ENCODE assay signal across 11 cellular contexts in the genomic region with DNA sequence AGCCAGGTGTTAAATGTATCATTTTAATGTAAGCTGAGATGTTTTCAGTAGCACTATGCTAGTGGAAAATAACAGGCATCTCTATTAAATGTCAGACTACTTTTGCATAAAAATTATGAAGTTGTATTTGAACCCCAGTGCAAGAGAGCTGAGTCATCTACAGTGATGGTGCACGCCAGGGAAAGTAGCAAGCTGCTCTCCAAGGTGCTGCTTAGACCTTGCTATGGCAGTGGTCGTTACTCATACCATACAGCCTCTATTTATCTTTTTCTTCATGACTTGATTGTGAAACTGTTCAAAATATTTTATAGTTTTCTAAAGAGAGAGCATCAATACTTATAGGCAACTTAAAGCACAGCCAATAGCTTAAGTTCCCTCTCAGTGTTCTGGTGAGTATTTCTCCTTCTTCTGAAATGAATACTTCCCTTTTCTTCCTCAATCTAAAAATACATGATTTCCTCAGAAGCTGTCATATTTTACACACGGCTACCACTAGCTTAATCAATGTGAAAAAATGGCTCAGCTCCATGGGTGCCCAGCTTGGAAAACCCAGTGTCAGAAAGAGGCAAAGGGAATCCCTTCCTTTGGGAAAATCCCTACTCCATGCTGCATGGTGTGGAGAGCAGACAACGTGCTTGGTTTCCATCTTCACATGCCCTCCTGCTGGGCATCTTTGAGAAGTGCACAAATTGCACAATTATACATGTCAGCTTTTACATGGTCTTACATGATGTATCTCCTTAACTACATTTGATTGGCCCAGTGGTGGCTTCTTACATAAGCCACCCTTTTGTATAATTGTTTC.
A peak's percentile ranks its signal among the peaks of the same experiment; 100 is the strongest.
DNase-seq lines count a peak whose midpoint lies in the region; ATAC-seq, FAIRE-seq and TF ChIP-seq lines count a peak whose summit lies in the region.
"Had no signal": no experiment of that assay in that cellular context is flagged by ENCODE, and none has a peak within 500 bp of the region (broad histone marks: within the 10 kb centered on the region; RNA-seq: fewer than 3 reads in every experiment).

No MANE protein-coding gene starts in this region.

- no peak overlapping the region for H3K27ac Mint-ChIP-seq in effector memory CD8-positive, alpha-beta T cell

- in situ Hi-C loops in GM23248 (cut with MboI), result no loop called here
- in situ Hi-C loops in KBM-7 (cut with MboI; ENCODE audit: low pct_unique_long_range_greater_than_20kb, low sequenced_read_pairs), result no loop called here

- POLR2A ChIA-PET in endothelial cell of umbilical vein (lab: Charles Lee), result no interaction called here

- H3K9me3 Mint-ChIP-seq in effector memory CD8-positive, alpha-beta T cell, result peaks cover 0 to 4% of the 10 kb centered on the region in 2 donors

- H3K4me3 ChIP-seq in GM23248 (no peak overlapping the region), endothelial cell of umbilical vein (replicated peaks in 1 of 3; ENCODE audit: insufficient read depth in 1 of 3, low read depth in 1 of 3, low read length in 3 of 3) (no peak overlapping the region)
- H3K4me3 ChIP-seq: stomach had no signal

- H3K9ac ChIP-seq in GM23248 (no peak overlapping the region), endothelial cell of umbilical vein (replicated peaks; ENCODE audit: extremely low read depth, insufficient read depth, low read length) (no peak overlapping the region)

- H3K9me3 ChIP-seq in GM23248 (ENCODE audit: low read depth) (no peaks in the 10 kb centered on the region), endothelial cell of umbilical vein (replicated peaks; ENCODE audit: control insufficient read depth, insufficient read depth, low read length) (no peaks in the 10 kb centered on the region)
- H3K9me3 ChIP-seq: stomach had no signal

- H3K9me2 ChIP-seq in GM23248 (ENCODE audit: insufficient read depth), result no peaks in the 10 kb centered on the region

- H3K27me3 ChIP-seq in GM23248 (replicated peaks; ENCODE audit: insufficient read depth), result no peaks in the 10 kb centered on the region
- H3K27me3 ChIP-seq in endothelial cell of umbilical vein (ENCODE audit: control insufficient read depth in 2 of 2, insufficient read depth in 2 of 2, low read length in 2 of 2), result peaks cover 0 to 3% of the 10 kb centered on the region in 2 experiments
- H3K27me3 ChIP-seq: stomach had no signal

- intact Hi-C loops in endothelial cell of umbilical vein (cut with micrococcal nuclease), result no loop called here

- CTCF ChIA-PET in endothelial cell of umbilical vein (lab: Charles Lee), result interaction anchor here (1.2 to 1.7 kb wide), 3 partner anchors 23 to 63 kb away, joined by 3 to 13 read pairs (median 4); no protein-coding TSS in a partner anchor

- H4K20me1 ChIP-seq in GM23248 (ENCODE audit: insufficient read depth) (no peaks in the 10 kb centered on the region), endothelial cell of umbilical vein (replicated peaks; ENCODE audit: control insufficient read depth, extremely low read depth, insufficient read depth, low read length) (no peaks in the 10 kb centered on the region)

- H3K4me2 ChIP-seq in GM23248 (ENCODE audit: unreplicated experiment), result no peak overlapping the region
- H3K4me2 ChIP-seq in endothelial cell of umbilical vein (ENCODE audit: insufficient read depth, low read length), result no peak overlapping the region

- DNase-seq in GM23248 (peak; percentile 24), KBM-7 (peak; percentile 34), endothelial cell of umbilical vein (ENCODE audit: low read depth, low spot score) (no peak), midbrain (lab: John Stamatoyannopoulos, UW) (no peak)
- no peak for DNase-seq in effector CD4-positive, alpha-beta T cell
- no peak for DNase-seq in effector memory CD8-positive, alpha-beta T cell
- DNase-seq: activated CD4-positive, alpha-beta T cell treated with anti-CD3 and anti-CD28 coated beads, Interleukin-2, amount 50 U/mL, for 1 hour; NCI-H748 treated with DMSO at 0.1 percent for 48 hours; stomach had no signal

- H3K79me2 ChIP-seq in GM23248 (ENCODE audit: insufficient read depth) (no peaks in the 10 kb centered on the region), endothelial cell of umbilical vein (ENCODE audit: control insufficient read depth, insufficient read depth, low read length) (no peaks in the 10 kb centered on the region)

- no peak overlapping the region for H3K4me3 Mint-ChIP-seq in effector memory CD8-positive, alpha-beta T cell

- H3K27me3 Mint-ChIP-seq in effector memory CD8-positive, alpha-beta T cell, result peaks cover 9 to 29% of the 10 kb centered on the region in 2 donors

- no peak for TF ChIP-seq POLR2A in endothelial cell of umbilical vein (IDR thresholded peaks at IDR 0.05; ENCODE audit: low read depth, low read length)

- no peaks in the 10 kb centered on the region for H3K4me1 Mint-ChIP-seq in effector memory CD8-positive, alpha-beta T cell (ENCODE audit: low read depth in 2 of 2)

- BruUV-seq in endothelial cell of umbilical vein (replicated peaks; lab: Mats Ljungman, UMichigan), result no TSS peak

- no peaks in the 10 kb centered on the region for H3F3A ChIP-seq in GM23248 (ENCODE audit: insufficient read depth)

- no peak overlapping the region for H3K27ac ChIP-seq in GM23248
- no peak overlapping the region for H3K27ac ChIP-seq in endothelial cell of umbilical vein (ENCODE audit: insufficient read depth, low read depth, low read length)
- H3K27ac ChIP-seq: stomach had no signal

- H2AFZ ChIP-seq in GM23248 (no peak overlapping the region), endothelial cell of umbilical vein (ENCODE audit: low read depth, low read length) (no peak overlapping the region)

- H3K9me1 ChIP-seq in endothelial cell of umbilical vein (replicated peaks; ENCODE audit: control insufficient read depth, extremely low read depth, insufficient read depth, low read length), result no peaks in the 10 kb centered on the region

- no peaks in the 10 kb centered on the region for H3K36me3 Mint-ChIP-seq in effector memory CD8-positive, alpha-beta T cell (ENCODE audit: insufficient read depth)

- ATAC-seq in GM18873 (IDR thresholded peaks at IDR 0.05; ENCODE audit: low FRiP score, unreplicated experiment) (peak; percentile 36), GM18519 (IDR thresholded peaks at IDR 0.05; ENCODE audit: low FRiP score, unreplicated experiment) (no peak)
- no peak for ATAC-seq in effector memory CD8-positive, alpha-beta T cell (replicated peaks)

- no peak for FAIRE-seq in endothelial cell of umbilical vein (lab: Jason Lieb, UNC)

- WGBS in GM23248 (ENCODE audit: low coverage in 1 of 2, low lambda C conversion rate in 2 of 2, missing lambda C conversion rate in 2 of 2), 2 experiments, result 21 to 26% methylated on average over 4 of the region's 4 CpGs

- H3K4me1 ChIP-seq in GM23248 (ENCODE audit: insufficient read depth) (no peaks in the 10 kb centered on the region), endothelial cell of umbilical vein (ENCODE audit: control insufficient read depth, extremely low read depth, insufficient read depth, low read length) (no peaks in the 10 kb centered on the region)
- H3K4me1 ChIP-seq: stomach had no signal

- dilution Hi-C loops in endothelial cell of umbilical vein (cut with MboI; ENCODE audit: extremely low pct_ligation_motif_present, low sequenced_read_pairs), result no loop called here

- peak in 1 of 2 donors; percentile 1 for TF ChIP-seq CTCF in endothelial cell of umbilical vein (IDR thresholded peaks at IDR 0.05; ENCODE audit: extremely low read depth in 1 of 2, insufficient read depth in 1 of 2, low read depth in 1 of 2, low read length in 2 of 2)

- H3K36me3 ChIP-seq in GM23248 (ENCODE audit: low read depth), result no peaks in the 10 kb centered on the region
- H3K36me3 ChIP-seq in endothelial cell of umbilical vein (ENCODE audit: control insufficient read depth in 2 of 2, extremely low read depth in 1 of 2, insufficient read depth in 2 of 2, low read length in 2 of 2), result no peaks in the 10 kb centered on the region
- H3K36me3 ChIP-seq: stomach had no signal

TF ChIP-seq in endothelial cell of umbilical vein, 7 proteins besides CTCF, POLR2A, EP300 and RAD21:
- TF ChIP-seq GATA2 (IDR thresholded peaks at IDR 0.05; ENCODE audit: insufficient read depth, insufficient read length, low read depth, low read length) (no peak), POLR2AphosphoS5 (IDR thresholded peaks at IDR 0.05; ENCODE audit: insufficient read depth, low read depth, low read length) (no peak), FOS (IDR thresholded peaks at IDR 0.05; ENCODE audit: borderline replicate concordance, insufficient read depth, low read length) (peak; percentile 24)
- TF ChIP-seq, protein P1, sequence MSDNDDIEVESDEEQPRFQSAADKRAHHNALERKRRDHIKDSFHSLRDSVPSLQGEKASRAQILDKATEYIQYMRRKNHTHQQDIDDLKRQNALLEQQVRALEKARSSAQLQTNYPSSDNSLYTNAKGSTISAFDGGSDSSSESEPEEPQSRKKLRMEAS (IDR thresholded peaks at IDR 0.05; ENCODE audit: insufficient read depth, insufficient read length), result no peak

Comparison
In these comparisons a context has a peak if more than half of its experiments do, and no peak if none do; other contexts are left out.
1. DNase-seq: peak in GM23248 (single experiment) and KBM-7 (single experiment); none in endothelial cell of umbilical vein (single experiment), midbrain (single experiment), effector CD4-positive, alpha-beta T cell (single experiment) and effector memory CD8-positive, alpha-beta T cell (0 of 3).